17 cellular contexts compared by ENCODE assay signal in genomic region chr4:185304541-185304940, GRCh38.
DNase-seq lines count a peak whose midpoint lies in the region; ATAC-seq and TF ChIP-seq lines count a peak whose summit lies in the region.
"Had no signal": no experiment of that assay in that cellular context is flagged by ENCODE, and none has a peak within 500 bp of the region (broad histone marks: within the 10 kb centered on the region; RNA-seq: fewer than 3 reads in every experiment).

No MANE protein-coding gene starts in this region.

- H3K27ac ChIP-seq in transverse colon: peak overlapping the region in 3 of 4 donors; percentile 44 to 58 (median 57)
- H3K27ac ChIP-seq: coronary artery had no signal

- H3K27me3 Mint-ChIP-seq in activated CD4-positive, alpha-beta T cell treated with anti-CD3 and anti-CD28 coated beads, Interleukin-2, amount 10 ng/mL, durations not matched to agents 24 days and 14 days: no peaks in the 10 kb centered on the region
- H3K27me3 Mint-ChIP-seq in activated CD4-positive, alpha-beta T cell treated with anti-CD3 and anti-CD28 coated beads, Interleukin-2, amount 10 ng/mL, durations not matched to agents 7 days and 5 days: no peaks in the 10 kb centered on the region
- H3K27me3 Mint-ChIP-seq in endothelial cell (ENCODE audit: unreplicated experiment): peaks cover 3% of the 10 kb centered on the region
- H3K27me3 Mint-ChIP-seq in activated CD8-positive, alpha-beta T cell treated with anti-CD3 and anti-CD28 coated beads for 36 hours: no peaks in the 10 kb centered on the region
- H3K27me3 Mint-ChIP-seq: CD4-positive, alpha-beta T cell had no signal

- intact Hi-C loops in activated CD4-positive, alpha-beta T cell treated with anti-CD3 and anti-CD28 coated beads, Interleukin-2, amount 10 ng/mL, durations not matched to agents 24 days and 14 days (cut with micrococcal nuclease): no loop called here
- intact Hi-C loops in transverse colon (cut with DNase I; ENCODE audit: low total_unique reads): no loop called here
- intact Hi-C loops in activated CD8-positive, alpha-beta T cell treated with anti-CD3 and anti-CD28 coated beads for 36 hours (cut with micrococcal nuclease): no loop called here

- H3K27me3 ChIP-seq in transverse colon: no peaks in the 10 kb centered on the region
- H3K27me3 ChIP-seq: Peyer's patch had no signal

- no peak overlapping the region for H3K27ac Mint-ChIP-seq in activated CD4-positive, alpha-beta T cell treated with anti-CD3 and anti-CD28 coated beads, Interleukin-2, amount 10 ng/mL, durations not matched to agents 24 days and 14 days
- no peak overlapping the region for H3K27ac Mint-ChIP-seq in activated CD4-positive, alpha-beta T cell treated with anti-CD3 and anti-CD28 coated beads, Interleukin-2, amount 10 ng/mL, durations not matched to agents 7 days and 5 days
- H3K27ac Mint-ChIP-seq in endothelial cell (ENCODE audit: unreplicated experiment): peak overlapping the region; percentile 3
- H3K27ac Mint-ChIP-seq in activated CD8-positive, alpha-beta T cell treated with anti-CD3 and anti-CD28 coated beads for 36 hours: no peak overlapping the region
- H3K27ac Mint-ChIP-seq: CD4-positive, alpha-beta T cell had no signal

- no peak overlapping the region for H3K4me3 ChIP-seq in transverse colon
- H3K4me3 ChIP-seq: coronary artery, K562, Peyer's patch had no signal

- TF ChIP-seq CTCF in endothelial cell (IDR thresholded peaks at IDR 0.05; ENCODE audit: unreplicated experiment) (no peak), transverse colon (IDR thresholded peaks at IDR 0.05) (no peak)
- TF ChIP-seq CTCF in activated CD8-positive, alpha-beta T cell treated with anti-CD3 and anti-CD28 coated beads for 36 hours (IDR thresholded peaks at IDR 0.05): no peak

- POLR2A ChIA-PET in activated CD4-positive, alpha-beta T cell treated with anti-CD3 and anti-CD28 coated beads, Interleukin-2, amount 10 ng/mL, durations not matched to agents 7 days and 5 days (lab: Charles Lee): no interaction called here
- POLR2A ChIA-PET in activated CD8-positive, alpha-beta T cell treated with anti-CD3 and anti-CD28 coated beads for 36 hours (lab: Charles Lee): no interaction called here

- TF ChIP-seq POLR2A in transverse colon (IDR thresholded peaks at IDR 0.05): no peak

- peak; percentile 40 for DNase-seq in activated CD4-positive, alpha-beta T cell treated with anti-CD3 and anti-CD28 coated beads, Interleukin-2, amount 10 ng/mL, durations not matched to agents 24 days and 14 days
- DNase-seq in activated CD4-positive, alpha-beta T cell treated with anti-CD3 and anti-CD28 coated beads, Interleukin-2, amount 10 ng/mL, durations not matched to agents 7 days and 5 days: no peak
- DNase-seq in LHCN-M2 (ENCODE audit: low read depth) (peak; percentile 18), endothelial cell (ENCODE audit: low spot score) (no peak), transverse colon (no peak), NCI-H748 (lab: John Stamatoyannopoulos, UW; ENCODE audit: unreplicated experiment) (no peak), mucosa of gallbladder (ENCODE audit: low spot score) (no peak)
- no peak for DNase-seq in activated CD8-positive, alpha-beta T cell treated with anti-CD3 and anti-CD28 coated beads for 36 hours
- DNase-seq: 8988T; activated effector memory CD4-positive, alpha-beta T cell treated with anti-CD3 and anti-CD28 coated beads, Interleukin-2, amount 50 U/mL, for 16 hours; NCI-H1417 treated with DMSO at 0.1 percent for 48 hours; NCI-H510A; SW 1271 had no signal

- in situ Hi-C loops in transverse colon (cut with MboI; ENCODE audit: low pct_ligation_motif_present in 1 of 4, low pct_unique_long_range_greater_than_20kb in 1 of 4, low sequenced_read_pairs in 3 of 4): no loop called here

- ATAC-seq in activated CD8-positive, alpha-beta T cell treated with anti-CD3 and anti-CD28 coated beads for 36 hours: no peak

- CTCF ChIA-PET in activated CD4-positive, alpha-beta T cell treated with anti-CD3 and anti-CD28 coated beads, Interleukin-2, amount 10 ng/mL, durations not matched to agents 7 days and 5 days (lab: Charles Lee): interaction anchor here (1.2 kb wide), 1 partner anchor 17 kb away, joined by 3 read pairs; no protein-coding TSS in a partner anchor
- CTCF ChIA-PET in activated CD8-positive, alpha-beta T cell treated with anti-CD3 and anti-CD28 coated beads for 36 hours (lab: Charles Lee): interaction anchor here (1.0 to 1.4 kb wide), 3 partner anchors 41 to 121 kb away, joined by 3 to 4 read pairs (median 3); no protein-coding TSS in a partner anchor

- H3K4me1 Mint-ChIP-seq in activated CD4-positive, alpha-beta T cell treated with anti-CD3 and anti-CD28 coated beads, Interleukin-2, amount 10 ng/mL, durations not matched to agents 24 days and 14 days: peaks cover 8% of the 10 kb centered on the region
- peaks cover 5% of the 10 kb centered on the region for H3K4me1 Mint-ChIP-seq in activated CD4-positive, alpha-beta T cell treated with anti-CD3 and anti-CD28 coated beads, Interleukin-2, amount 10 ng/mL, durations not matched to agents 7 days and 5 days
- H3K4me1 Mint-ChIP-seq in endothelial cell (ENCODE audit: unreplicated experiment): no peaks in the 10 kb centered on the region
- H3K4me1 Mint-ChIP-seq in activated CD8-positive, alpha-beta T cell treated with anti-CD3 and anti-CD28 coated beads for 36 hours (ENCODE audit: low read depth): peaks cover 3% of the 10 kb centered on the region

- WGBS in transverse colon (ENCODE audit: low coverage in 1 of 2), 2 donors: 89 to 100% methylated on average over 2 to 4 of the region's 4 CpGs

- no peaks in the 10 kb centered on the region for H3K36me3 ChIP-seq in transverse colon
- H3K36me3 ChIP-seq: Peyer's patch had no signal

- H3K4me3 Mint-ChIP-seq in activated CD4-positive, alpha-beta T cell treated with anti-CD3 and anti-CD28 coated beads, Interleukin-2, amount 10 ng/mL, durations not matched to agents 24 days and 14 days: no peak overlapping the region
- H3K4me3 Mint-ChIP-seq in activated CD4-positive, alpha-beta T cell treated with anti-CD3 and anti-CD28 coated beads, Interleukin-2, amount 10 ng/mL, durations not matched to agents 7 days and 5 days: no peak overlapping the region
- no peak overlapping the region for H3K4me3 Mint-ChIP-seq in endothelial cell (ENCODE audit: unreplicated experiment)
- no peak overlapping the region for H3K4me3 Mint-ChIP-seq in activated CD8-positive, alpha-beta T cell treated with anti-CD3 and anti-CD28 coated beads for 36 hours
- H3K4me3 Mint-ChIP-seq: CD4-positive, alpha-beta T cell had no signal

- H3K36me3 Mint-ChIP-seq in activated CD4-positive, alpha-beta T cell treated with anti-CD3 and anti-CD28 coated beads, Interleukin-2, amount 10 ng/mL, durations not matched to agents 24 days and 14 days (ENCODE audit: low read depth): peaks cover 10% of the 10 kb centered on the region
- peaks cover 8% of the 10 kb centered on the region for H3K36me3 Mint-ChIP-seq in activated CD4-positive, alpha-beta T cell treated with anti-CD3 and anti-CD28 coated beads, Interleukin-2, amount 10 ng/mL, durations not matched to agents 7 days and 5 days (ENCODE audit: low read depth)
- H3K36me3 Mint-ChIP-seq in endothelial cell (ENCODE audit: low read depth, unreplicated experiment): peaks cover 9% of the 10 kb centered on the region
- H3K36me3 Mint-ChIP-seq in activated CD8-positive, alpha-beta T cell treated with anti-CD3 and anti-CD28 coated beads for 36 hours (ENCODE audit: low read depth): peaks cover 2% of the 10 kb centered on the region

- no peak for TF ChIP-seq EP300 in transverse colon (IDR thresholded peaks at IDR 0.05; ENCODE audit: low read depth)

- no peaks in the 10 kb centered on the region for H3K9me3 ChIP-seq in transverse colon
- H3K9me3 ChIP-seq: Peyer's patch had no signal

- peaks cover 10 to 16% (median 14%) of the 10 kb centered on the region in 4 donors for H3K4me1 ChIP-seq in transverse colon

- H3K9me3 Mint-ChIP-seq in activated CD4-positive, alpha-beta T cell treated with anti-CD3 and anti-CD28 coated beads, Interleukin-2, amount 10 ng/mL, durations not matched to agents 24 days and 14 days: no peaks in the 10 kb centered on the region
- H3K9me3 Mint-ChIP-seq in activated CD4-positive, alpha-beta T cell treated with anti-CD3 and anti-CD28 coated beads, Interleukin-2, amount 10 ng/mL, durations not matched to agents 7 days and 5 days: no peaks in the 10 kb centered on the region
- H3K9me3 Mint-ChIP-seq in endothelial cell (ENCODE audit: unreplicated experiment): no peaks in the 10 kb centered on the region
- no peaks in the 10 kb centered on the region for H3K9me3 Mint-ChIP-seq in activated CD8-positive, alpha-beta T cell treated with anti-CD3 and anti-CD28 coated beads for 36 hours
- H3K9me3 Mint-ChIP-seq: CD4-positive, alpha-beta T cell had no signal

Comparison
In these comparisons a context has a peak if more than half of its experiments do, and no peak if none do; other contexts are left out.
1. DNase-seq: peak in activated CD4-positive, alpha-beta T cell treated with anti-CD3 and anti-CD28 coated beads, Interleukin-2, amount 10 ng/mL, durations not matched to agents 24 days and 14 days (single experiment) and LHCN-M2 (single experiment); none in activated CD4-positive, alpha-beta T cell treated with anti-CD3 and anti-CD28 coated beads, Interleukin-2, amount 10 ng/mL, durations not matched to agents 7 days and 5 days (single experiment), endothelial cell (single experiment), transverse colon (single experiment), activated CD8-positive, alpha-beta T cell treated with anti-CD3 and anti-CD28 coated beads for 36 hours (single experiment), NCI-H748 (single experiment) and mucosa of gallbladder (single experiment).